17 cellular contexts compared by ENCODE assay signal in genomic region chr10:79449181-79450146, GRCh38. TPM values are rescaled to one million over a fixed set of nuclear protein-coding genes. Genes with fewer than 3 reads are reported as not detected.
DNase-seq lines count a peak whose midpoint lies in the region; ATAC-seq and TF ChIP-seq lines count a peak whose summit lies in the region.
"Had no signal": no experiment of that assay in that cellular context is flagged by ENCODE, and none has a peak within 500 bp of the region (broad histone marks: within the 10 kb centered on the region; RNA-seq: fewer than 3 reads in every experiment).

No MANE protein-coding gene starts in this region.

- CTCF ChIA-PET in PC-9 (lab: Charles Lee), result no interaction called here

- H3K36me3 ChIP-seq in PC-9 (ENCODE audit: low read depth), result no peaks in the 10 kb centered on the region
- no peaks in the 10 kb centered on the region for H3K36me3 ChIP-seq in mesenchymal stem cell (ENCODE audit: control insufficient read depth in 1 of 2, insufficient read depth in 2 of 2, low read depth in 1 of 2, low read length in 2 of 2)
- no peaks in the 10 kb centered on the region for H3K36me3 ChIP-seq in stomach smooth muscle (ENCODE audit: control insufficient read depth in 2 of 2, insufficient read depth in 2 of 2, low read length in 2 of 2)
- no peaks in the 10 kb centered on the region for H3K36me3 ChIP-seq in brain microvascular endothelial cell (replicated peaks)
- H3K36me3 ChIP-seq: adrenal gland, transverse colon had no signal

- no peaks in the 10 kb centered on the region for H3K79me1 ChIP-seq in mesenchymal stem cell (replicated peaks; ENCODE audit: low read length, poor library complexity, severe bottlenecking)

- BruUV-seq in PC-9 (replicated peaks; lab: Mats Ljungman, UMichigan), result no TSS peak

- H3F3A ChIP-seq in PC-9 (ENCODE audit: insufficient read depth, low read depth), result peaks cover 18% of the 10 kb centered on the region; the same call in 1 of the 2 replicates

- peak overlapping the region; percentile 20 for H2BK5ac ChIP-seq in mesenchymal stem cell (ENCODE audit: low read depth, low read length, poor library complexity, severe bottlenecking)

- H3K4me3 ChIP-seq in PC-9 (no peak overlapping the region), mesenchymal stem cell (ENCODE audit: insufficient read depth in 1 of 2, low read depth in 1 of 2, low read length in 2 of 2) (no peak overlapping the region), stomach smooth muscle (ENCODE audit: low read length in 2 of 2) (no peak overlapping the region), brain microvascular endothelial cell (ENCODE audit: low read depth, low read length) (no peak overlapping the region)
- H3K4me3 ChIP-seq: adrenal gland, transverse colon had no signal

- 82% methylated on average over 3 of the region's 5 CpGs for WGBS in mesenchymal stem cell

- no peak overlapping the region for H3K4ac ChIP-seq in mesenchymal stem cell (ENCODE audit: low read depth in 1 of 2, low read length in 2 of 2)

- H3K9me2 ChIP-seq in PC-9 (ENCODE audit: insufficient read depth), result no peaks in the 10 kb centered on the region

- no peak overlapping the region for H2AFZ ChIP-seq in PC-9
- H2AFZ ChIP-seq in mesenchymal stem cell (ENCODE audit: low read depth, low read length), result no peak overlapping the region

- H3K27me3 ChIP-seq in PC-9 (ENCODE audit: insufficient read depth, low read depth), result no peaks in the 10 kb centered on the region
- no peaks in the 10 kb centered on the region for H3K27me3 ChIP-seq in mesenchymal stem cell (ENCODE audit: control insufficient read depth in 1 of 2, insufficient read depth in 1 of 2, low read length in 2 of 2)
- H3K27me3 ChIP-seq in stomach smooth muscle (ENCODE audit: control insufficient read depth in 1 of 2, insufficient read depth in 2 of 2, low read length in 2 of 2), result no peaks in the 10 kb centered on the region
- no peaks in the 10 kb centered on the region for H3K27me3 ChIP-seq in brain microvascular endothelial cell (replicated peaks)
- H3K27me3 ChIP-seq: adrenal gland, transverse colon had no signal

- intact Hi-C loops in PC-9 (cut with micrococcal nuclease; ENCODE audit: unreplicated experiment), result loop anchor here (5.0 to 10.0 kb wide), 2 partner anchors 47 to 295 kb away; no protein-coding TSS in a partner anchor

- TF ChIP-seq CTCF in PC-9 (conservative IDR thresholded peaks at IDR 0.05) (no peak), brain microvascular endothelial cell (IDR thresholded peaks at IDR 0.05; ENCODE audit: low read depth, low read length, missing control alignments) (no peak)

- H3K79me2 ChIP-seq in PC-9 (ENCODE audit: low read depth), result no peaks in the 10 kb centered on the region

- H2BK120ac ChIP-seq in mesenchymal stem cell (ENCODE audit: low read depth, low read length), result no peak overlapping the region

- in situ Hi-C loops in brain microvascular endothelial cell (cut with HindIII; ENCODE audit: low pct_ligation_motif_present, low sequenced_read_pairs), result no loop called here

- peak overlapping the region; percentile 38 for H2AK5ac ChIP-seq in mesenchymal stem cell (ENCODE audit: low read length, severe bottlenecking)

- no peak for ATAC-seq in HG03175 (IDR thresholded peaks at IDR 0.05; ENCODE audit: unreplicated experiment)
- ATAC-seq: activated T-helper 17 cell treated with anti-CD3 and anti-CD28 coated beads, Interleukin-2, amount 50 U/mL, for 72 hours; HCT116 had no signal

- POLR2A ChIA-PET in PC-9 (lab: Charles Lee; ENCODE audit: unreplicated experiment), result no interaction called here

- H2BK15ac ChIP-seq in mesenchymal stem cell (ENCODE audit: low read depth, poor library complexity, severe bottlenecking), result peak overlapping the region; percentile 37

- H3K27ac ChIP-seq in PC-9 (peak overlapping the region; percentile 2; the same call in 1 of the 2 replicates), mesenchymal stem cell (ENCODE audit: low read length, poor library complexity, severe bottlenecking) (no peak overlapping the region), stomach smooth muscle (ENCODE audit: low read length) (peak overlapping the region; percentile 24), substantia nigra (ENCODE audit: low read depth, low read length, poor library complexity, severe bottlenecking) (no peak overlapping the region), brain microvascular endothelial cell (no peak overlapping the region)
- H3K27ac ChIP-seq: adrenal gland, transverse colon had no signal

- H3K4me1 ChIP-seq in PC-9 (replicated peaks; ENCODE audit: insufficient read depth), result peaks cover 23% of the 10 kb centered on the region
- peaks cover 16% of the 10 kb centered on the region for H3K4me1 ChIP-seq in mesenchymal stem cell (ENCODE audit: control insufficient read depth, insufficient read depth, low read depth, low read length)
- peaks cover 32% of the 10 kb centered on the region for H3K4me1 ChIP-seq in stomach smooth muscle (ENCODE audit: control insufficient read depth, insufficient read depth, low read length)

- H3K4me2 ChIP-seq in PC-9, result peak overlapping the region; percentile 43
- no peak overlapping the region for H3K4me2 ChIP-seq in mesenchymal stem cell (ENCODE audit: low read length, poor library complexity, severe bottlenecking)

- H3K9ac ChIP-seq in mesenchymal stem cell (ENCODE audit: low read length) (no peak overlapping the region), stomach smooth muscle (ENCODE audit: low read length in 2 of 2) (no peak overlapping the region)

- H3K18ac ChIP-seq in mesenchymal stem cell (ENCODE audit: low read depth in 1 of 2, low read length in 2 of 2), result peak overlapping the region; percentile 49 to 58

- peak overlapping the region; percentile 22 to 42 for H2BK12ac ChIP-seq in mesenchymal stem cell (ENCODE audit: low read length in 2 of 2)

- H4K91ac ChIP-seq in mesenchymal stem cell (ENCODE audit: low read length), result peak overlapping the region; percentile 35

- no peak overlapping the region for H4K8ac ChIP-seq in mesenchymal stem cell (ENCODE audit: low read length)

- H4K20me1 ChIP-seq in PC-9 (ENCODE audit: insufficient read depth), result no peaks in the 10 kb centered on the region

- H3K23ac ChIP-seq in mesenchymal stem cell (ENCODE audit: low read length in 2 of 2), result peak overlapping the region in 1 of 2 experiments; percentile 29

- H3K9me3 ChIP-seq in PC-9 (ENCODE audit: insufficient read depth, low read depth) (no peaks in the 10 kb centered on the region), mesenchymal stem cell (ENCODE audit: control insufficient read depth, low read length) (no peaks in the 10 kb centered on the region), stomach smooth muscle (ENCODE audit: control insufficient read depth in 2 of 2, low read length in 2 of 2) (no peaks in the 10 kb centered on the region)
- H3K9me3 ChIP-seq: adrenal gland, transverse colon had no signal

- no peak overlapping the region for H3K14ac ChIP-seq in mesenchymal stem cell (ENCODE audit: low read length in 2 of 2)

- peak; percentile 11 for DNase-seq in NCI-H146 (lab: John Stamatoyannopoulos, UW)
- no peak for DNase-seq in NCI-H146 treated with DMSO at 0.1 percent for 48 hours (lab: John Stamatoyannopoulos, UW; ENCODE audit: unreplicated experiment)
- DNase-seq in PC-9, result peak; percentile 39 to 60
- no peak for DNase-seq in mesenchymal stem cell
- no peak for DNase-seq in substantia nigra (lab: John Stamatoyannopoulos, UW)
- DNase-seq in brain microvascular endothelial cell, result no peak
- DNase-seq: activated CD4-positive, alpha-beta memory T cell treated with anti-CD3 and anti-CD28 coated beads, Interleukin-2, amount 10 ng/mL, durations not matched to agents 7 days and 5 days; foreskin melanocyte; GDM1; NCI-H226; stimulated activated CD4-positive, alpha-beta T cell treated with anti-CD3 and anti-CD28 coated beads, Interleukin-4, amount 100 ng/mL, for 24 hours; transverse colon had no signal

RNA-seq across cellular contexts. Expression of gene ZCCHC24, which starts 4.0 kb away (rescaled TPM):
- total RNA-seq in PC-9 (2021), result 6.0 and 6.3 TPM in 2 replicates
- polyA plus RNA-seq in mesenchymal stem cell (2013, experiment 1 of 2), result 47.4 TPM
- 49.0 TPM for polyA plus RNA-seq in mesenchymal stem cell (2013, experiment 2 of 2)

Comparison
In these comparisons a context has a peak if more than half of its experiments do, and no peak if none do; other contexts are left out.
1. DNase-seq: peak in NCI-H146 (single experiment) and PC-9 (2 of 2); none in NCI-H146 treated with DMSO at 0.1 percent for 48 hours (single experiment), mesenchymal stem cell (single experiment), substantia nigra (0 of 49) and brain microvascular endothelial cell (single experiment).
2. H3K27ac ChIP-seq: peak in PC-9 (single experiment) and stomach smooth muscle (single experiment); none in mesenchymal stem cell (single experiment), substantia nigra (single experiment) and brain microvascular endothelial cell (single experiment).